ENCODE assay signal across 14 cellular contexts in the genomic region with DNA sequence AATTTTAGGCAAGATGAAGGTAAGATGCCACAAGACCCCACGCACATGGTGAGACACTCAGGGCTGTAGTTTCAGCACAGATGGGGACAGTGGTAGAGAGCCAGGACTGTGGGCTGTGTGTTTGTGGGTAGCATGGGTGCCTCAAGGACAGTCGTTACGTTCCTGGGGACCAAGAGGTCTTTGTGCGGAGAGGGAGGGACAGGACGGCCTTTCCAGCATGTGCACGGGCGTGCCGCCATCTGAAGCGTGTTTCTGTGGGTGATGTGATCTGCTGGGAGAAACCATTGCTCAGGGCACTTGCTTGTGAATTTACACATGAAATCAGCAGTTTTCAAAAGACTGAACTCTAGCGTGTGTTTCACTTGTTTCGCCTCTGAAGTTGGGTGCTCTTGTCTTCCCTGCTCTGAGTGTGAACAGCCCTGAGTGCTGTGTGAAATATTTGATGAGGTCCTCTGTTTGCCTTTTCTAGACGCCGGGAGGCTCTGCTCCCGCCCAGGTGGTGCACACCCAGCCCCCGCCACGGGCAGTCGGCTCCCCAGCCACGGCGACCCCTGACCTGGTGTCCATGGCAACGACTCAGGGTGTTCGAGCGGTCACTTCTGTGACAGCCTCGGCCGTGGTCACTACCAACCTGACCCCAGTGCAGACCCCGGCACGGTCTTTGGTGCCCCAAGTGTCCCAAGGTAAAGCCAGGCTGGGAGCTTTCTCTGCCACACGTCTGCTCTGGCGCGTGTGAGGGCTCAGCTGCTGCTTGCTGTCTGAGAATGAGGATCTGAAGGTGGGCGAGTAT.
DNase-seq lines count a peak whose midpoint lies in the region; ATAC-seq and TF ChIP-seq lines count a peak whose summit lies in the region.
"Had no signal": no experiment of that assay in that cellular context is flagged by ENCODE, and none has a peak within 500 bp of the region (broad histone marks: within the 10 kb centered on the region; RNA-seq: fewer than 3 reads in every experiment).

No MANE protein-coding gene starts in this region.

- no peak overlapping the region for H3K4me3 Mint-ChIP-seq in progenitor cell of endocrine pancreas (ENCODE audit: low read depth)

- H3K27ac Mint-ChIP-seq in progenitor cell of endocrine pancreas = peak overlapping the region; percentile 67

- DNase-seq in activated effector memory CD4-positive, alpha-beta T cell treated with anti-CD3 and anti-CD28 coated beads, Interleukin-2, amount 50 U/mL, for 16 hours = peak; percentile 61
- no peak for DNase-seq in activated effector memory CD4-positive, alpha-beta T cell treated with Interleukin-2 at 50 U/mL for 16 hours
- peak; percentile 23 for DNase-seq in left kidney (ENCODE audit: low read depth, low spot score)
- DNase-seq in progenitor cell of endocrine pancreas (ENCODE audit: low spot score, unreplicated experiment) = no peak
- DNase-seq in ureter (ENCODE audit: low spot score) = peak; percentile 46
- DNase-seq in amniotic stem cell (lab: John Stamatoyannopoulos, UW) = no peak
- no peak for DNase-seq in OCI-M2 (lab: John Stamatoyannopoulos, UW; ENCODE audit: unreplicated experiment)
- DNase-seq: C1 segment of cervical spinal cord, NCI-H1048, NCI-H1436 treated with DMSO at 0.1 percent for 48 hours, NCI-H2081, NCI-H510A treated with DMSO at 0.1 percent for 48 hours had no signal

- H3K4me1 Mint-ChIP-seq in progenitor cell of endocrine pancreas (ENCODE audit: low read depth) = peaks cover 16% of the 10 kb centered on the region

- no peaks in the 10 kb centered on the region for H3K27me3 Mint-ChIP-seq in progenitor cell of endocrine pancreas

- peaks cover 16% of the 10 kb centered on the region for H3K36me3 Mint-ChIP-seq in progenitor cell of endocrine pancreas (ENCODE audit: insufficient read depth)

- H3K9me3 Mint-ChIP-seq in progenitor cell of endocrine pancreas (ENCODE audit: low read depth) = no peaks in the 10 kb centered on the region

- no peak for ATAC-seq in GM19395 (IDR thresholded peaks at IDR 0.05; ENCODE audit: unreplicated experiment)
- ATAC-seq: Panc1 had no signal

- no peak for TF ChIP-seq CTCF in progenitor cell of endocrine pancreas (IDR thresholded peaks at IDR 0.05; ENCODE audit: unreplicated experiment)

Comparison
In these comparisons a context has a peak if more than half of its experiments do, and no peak if none do; other contexts are left out.
1. DNase-seq: peak in activated effector memory CD4-positive, alpha-beta T cell treated with anti-CD3 and anti-CD28 coated beads, Interleukin-2, amount 50 U/mL, for 16 hours (single experiment), left kidney (single experiment) and ureter (single experiment); none in activated effector memory CD4-positive, alpha-beta T cell treated with Interleukin-2 at 50 U/mL for 16 hours (single experiment), progenitor cell of endocrine pancreas (single experiment), amniotic stem cell (single experiment) and OCI-M2 (single experiment).